In the genomic region with DNA sequence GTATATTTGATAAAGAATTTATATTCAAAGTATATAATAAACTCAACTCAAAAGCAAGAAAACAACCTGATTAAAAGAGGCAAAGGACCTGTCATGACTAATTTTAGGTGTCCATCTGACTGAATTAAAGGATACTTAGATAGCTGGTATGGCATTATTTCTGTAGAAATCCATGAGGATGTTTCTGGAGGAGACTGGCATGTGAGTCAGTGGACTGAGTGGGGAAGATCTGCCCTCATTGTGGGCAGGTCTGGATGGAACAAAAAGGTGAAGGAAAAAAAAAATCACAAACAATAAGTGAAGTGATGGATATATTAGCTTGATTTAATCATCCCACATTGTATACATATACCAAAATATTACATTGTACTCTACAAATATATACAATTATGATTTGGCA, we compare ENCODE assay signal across 31 cellular contexts. TPM values are rescaled to one million over a fixed set of nuclear protein-coding genes. Genes with fewer than 3 reads are reported as not detected.
DNase-seq lines count a peak whose midpoint lies in the region; ATAC-seq lines count a peak whose summit lies in the region.
"Had no signal": no experiment of that assay in that cellular context is flagged by ENCODE, and none has a peak within 500 bp of the region (broad histone marks: within the 10 kb centered on the region; RNA-seq: fewer than 3 reads in every experiment).

No MANE protein-coding gene starts in this region.

- peaks cover 38% of the 10 kb centered on the region for H3K4me1 Mint-ChIP-seq in activated naive CD4-positive, alpha-beta T cell treated with anti-CD3 and anti-CD28 coated beads, Interleukin-2, amount 50 U/mL, for 24 hours
- H3K4me1 Mint-ChIP-seq in activated naive CD4-positive, alpha-beta T cell treated with anti-CD3 and anti-CD28 coated beads, Interleukin-2, amount 10 ng/mL, durations not matched to agents 7 days and 5 days = no peaks in the 10 kb centered on the region
- peaks cover 25% of the 10 kb centered on the region for H3K4me1 Mint-ChIP-seq in activated naive CD8-positive, alpha-beta T cell treated with anti-CD3 and anti-CD28 coated beads for 36 hours
- H3K4me1 Mint-ChIP-seq: activated CD4-positive, alpha-beta T cell treated with anti-CD3 and anti-CD28 coated beads, Interleukin-2, amount 10 ng/mL, durations not matched to agents 7 days and 5 days had no signal

- H3K36me3 ChIP-seq in rectal smooth muscle tissue (ENCODE audit: control insufficient read depth, insufficient read depth, low read length) = no peaks in the 10 kb centered on the region
- H3K36me3 ChIP-seq: heart left ventricle had no signal

- H3K27ac Mint-ChIP-seq in activated naive CD4-positive, alpha-beta T cell treated with anti-CD3 and anti-CD28 coated beads, Interleukin-2, amount 50 U/mL, for 24 hours = peak overlapping the region; percentile 13
- H3K27ac Mint-ChIP-seq in activated naive CD4-positive, alpha-beta T cell treated with anti-CD3 and anti-CD28 coated beads, Interleukin-2, amount 10 ng/mL, durations not matched to agents 7 days and 5 days = no peak overlapping the region
- no peak overlapping the region for H3K27ac Mint-ChIP-seq in activated naive CD8-positive, alpha-beta T cell treated with anti-CD3 and anti-CD28 coated beads for 36 hours
- H3K27ac Mint-ChIP-seq: activated CD4-positive, alpha-beta T cell treated with anti-CD3 and anti-CD28 coated beads, Interleukin-2, amount 10 ng/mL, durations not matched to agents 7 days and 5 days; activated CD8-positive, alpha-beta memory T cell treated with anti-CD3 and anti-CD28 coated beads, Interleukin-2, amount 10 ng/mL, durations not matched to agents 7 days and 5 days; CD8-positive, alpha-beta T cell; naive thymus-derived CD4-positive, alpha-beta T cell; T-helper 2 cell treated with Interferon-gamma antibody and Interleukin-4, amounts not matched to agents 5 μg/mL and 100 μg/mL, for 36 hours had no signal

- H3K36me3 Mint-ChIP-seq in activated naive CD4-positive, alpha-beta T cell treated with anti-CD3 and anti-CD28 coated beads, Interleukin-2, amount 50 U/mL, for 24 hours = peaks cover 29% of the 10 kb centered on the region
- H3K36me3 Mint-ChIP-seq in activated naive CD4-positive, alpha-beta T cell treated with anti-CD3 and anti-CD28 coated beads, Interleukin-2, amount 10 ng/mL, durations not matched to agents 7 days and 5 days = peaks cover 10% of the 10 kb centered on the region
- H3K36me3 Mint-ChIP-seq in activated naive CD8-positive, alpha-beta T cell treated with anti-CD3 and anti-CD28 coated beads for 36 hours = peaks cover 17% of the 10 kb centered on the region

- no peak for DNase-seq in activated naive CD4-positive, alpha-beta T cell treated with anti-CD3 and anti-CD28 coated beads, Interleukin-2, amount 10 ng/mL, durations not matched to agents 7 days and 5 days
- no peak for DNase-seq in epithelial cell of prostate (ENCODE audit: low read depth, low spot score)
- no peak for DNase-seq in left ventricle myocardium superior
- no peak for DNase-seq in NCI-H748 (lab: John Stamatoyannopoulos, UW; ENCODE audit: unreplicated experiment)
- DNase-seq in activated naive CD8-positive, alpha-beta T cell treated with anti-CD3 and anti-CD28 coated beads for 36 hours = no peak
- DNase-seq: 8988T; activated CD4-positive, alpha-beta T cell treated with anti-CD3 and anti-CD28 coated beads, Interleukin-2, amount 10 ng/mL, durations not matched to agents 7 days and 5 days; activated CD8-positive, alpha-beta memory T cell treated with anti-CD3 and anti-CD28 coated beads, Interleukin-2, amount 10 ng/mL, durations not matched to agents 7 days and 5 days; activated naive CD4-positive, alpha-beta T cell treated with anti-CD3 and anti-CD28 coated beads, Interleukin-2, amount 50 U/mL, for 16 hours; aorta; CD8-positive, alpha-beta T cell; dermis blood vessel endothelial cell; DMS 273 treated with DMSO at 0.1 percent for 48 hours; GF-D8; GOT3; heart left ventricle; KBM-7; mesendoderm; naive thymus-derived CD4-positive, alpha-beta T cell; NCI-H1436 treated with DMSO at 0.1 percent for 48 hours; NCI-H510A treated with DMSO at 0.1 percent for 48 hours; occipital lobe; stimulated activated CD4-positive, alpha-beta T cell treated with anti-CD3 and anti-CD28 coated beads, Interleukin-12 subunit alpha, Interleukin-12 subunit beta, amount 100 ng/mL, for 4 hours; stimulated activated CD4-positive, alpha-beta T cell treated with anti-CD3 and anti-CD28 coated beads, Interleukin-4, amount 100 ng/mL, for 24 hours; stimulated activated naive CD4-positive, alpha-beta T cell had no signal

- H3K27me3 Mint-ChIP-seq in activated naive CD4-positive, alpha-beta T cell treated with anti-CD3 and anti-CD28 coated beads, Interleukin-2, amount 50 U/mL, for 24 hours = no peaks in the 10 kb centered on the region
- no peaks in the 10 kb centered on the region for H3K27me3 Mint-ChIP-seq in activated naive CD4-positive, alpha-beta T cell treated with anti-CD3 and anti-CD28 coated beads, Interleukin-2, amount 10 ng/mL, durations not matched to agents 7 days and 5 days
- no peaks in the 10 kb centered on the region for H3K27me3 Mint-ChIP-seq in activated naive CD8-positive, alpha-beta T cell treated with anti-CD3 and anti-CD28 coated beads for 36 hours
- H3K27me3 Mint-ChIP-seq: activated CD4-positive, alpha-beta T cell treated with anti-CD3 and anti-CD28 coated beads, Interleukin-2, amount 10 ng/mL, durations not matched to agents 7 days and 5 days; activated CD8-positive, alpha-beta memory T cell treated with anti-CD3 and anti-CD28 coated beads, Interleukin-2, amount 10 ng/mL, durations not matched to agents 7 days and 5 days; naive thymus-derived CD4-positive, alpha-beta T cell had no signal

- no peak overlapping the region for H3K9ac ChIP-seq in rectal smooth muscle tissue (ENCODE audit: low read length)

- peaks cover 10% of the 10 kb centered on the region for H3K4me1 ChIP-seq in rectal smooth muscle tissue (ENCODE audit: control insufficient read depth, insufficient read depth, low read length)

- H3K27ac ChIP-seq in epithelial cell of prostate (peak overlapping the region; percentile 58), rectal smooth muscle tissue (ENCODE audit: low read depth, low read length) (peak overlapping the region; percentile 22)
- H3K27ac ChIP-seq: heart left ventricle, SK-N-MC, VCaP had no signal

- intact Hi-C loops in left ventricle myocardium superior (cut with micrococcal nuclease) = no loop called here

- CTCF ChIA-PET in activated naive CD4-positive, alpha-beta T cell treated with anti-CD3 and anti-CD28 coated beads, Interleukin-2, amount 10 ng/mL, durations not matched to agents 7 days and 5 days (lab: Charles Lee) = interaction anchor here (1.1 kb wide), 1 partner anchor 32 kb away, joined by 3 read pairs; no protein-coding TSS in a partner anchor

- ATAC-seq in left ventricle myocardium superior (no peak), HG02840 (IDR thresholded peaks at IDR 0.05; ENCODE audit: low FRiP score, unreplicated experiment) (no peak)
- ATAC-seq: activated CD8-positive, alpha-beta memory T cell treated with anti-CD3 and anti-CD28 coated beads, Interleukin-2, amount 10 ng/mL, durations not matched to agents 7 days and 5 days; CD8-positive, alpha-beta T cell; naive thymus-derived CD4-positive, alpha-beta T cell had no signal

- H3K4me3 ChIP-seq in rectal smooth muscle tissue (ENCODE audit: low read length) = no peak overlapping the region
- H3K4me3 ChIP-seq: heart left ventricle, SK-N-MC had no signal

- no peak overlapping the region for H3K4me3 Mint-ChIP-seq in activated naive CD4-positive, alpha-beta T cell treated with anti-CD3 and anti-CD28 coated beads, Interleukin-2, amount 50 U/mL, for 24 hours
- H3K4me3 Mint-ChIP-seq in activated naive CD4-positive, alpha-beta T cell treated with anti-CD3 and anti-CD28 coated beads, Interleukin-2, amount 10 ng/mL, durations not matched to agents 7 days and 5 days = no peak overlapping the region
- no peak overlapping the region for H3K4me3 Mint-ChIP-seq in activated naive CD8-positive, alpha-beta T cell treated with anti-CD3 and anti-CD28 coated beads for 36 hours
- H3K4me3 Mint-ChIP-seq: activated CD4-positive, alpha-beta T cell treated with anti-CD3 and anti-CD28 coated beads, Interleukin-2, amount 10 ng/mL, durations not matched to agents 7 days and 5 days; activated CD8-positive, alpha-beta memory T cell treated with anti-CD3 and anti-CD28 coated beads, Interleukin-2, amount 10 ng/mL, durations not matched to agents 7 days and 5 days; CD8-positive, alpha-beta T cell; naive thymus-derived CD4-positive, alpha-beta T cell; T-helper 2 cell treated with Interferon-gamma antibody and Interleukin-4, amounts not matched to agents 5 μg/mL and 100 μg/mL, for 36 hours had no signal

- peaks cover 8% of the 10 kb centered on the region for H3K9me3 Mint-ChIP-seq in activated naive CD4-positive, alpha-beta T cell treated with anti-CD3 and anti-CD28 coated beads, Interleukin-2, amount 50 U/mL, for 24 hours
- H3K9me3 Mint-ChIP-seq in activated naive CD4-positive, alpha-beta T cell treated with anti-CD3 and anti-CD28 coated beads, Interleukin-2, amount 10 ng/mL, durations not matched to agents 7 days and 5 days = no peaks in the 10 kb centered on the region
- no peaks in the 10 kb centered on the region for H3K9me3 Mint-ChIP-seq in activated naive CD8-positive, alpha-beta T cell treated with anti-CD3 and anti-CD28 coated beads for 36 hours
- H3K9me3 Mint-ChIP-seq: CD8-positive, alpha-beta T cell; naive thymus-derived CD4-positive, alpha-beta T cell had no signal

- no peaks in the 10 kb centered on the region for H3K27me3 ChIP-seq in rectal smooth muscle tissue (ENCODE audit: control insufficient read depth, insufficient read depth, low read length)
- H3K27me3 ChIP-seq: heart left ventricle had no signal

RNA-seq across cellular contexts. Expression of gene ANKRD28, which starts 16.6 kb away (rescaled TPM):
- 23.9 TPM for total RNA-seq in left ventricle myocardium superior
- 10 to 100 TPM; 31.2 to 33.1 TPM for total RNA-seq in activated naive CD8-positive, alpha-beta T cell treated with anti-CD3 and anti-CD28 coated beads for 36 hours
